12 cellular contexts compared by ENCODE assay signal in the genomic region with DNA sequence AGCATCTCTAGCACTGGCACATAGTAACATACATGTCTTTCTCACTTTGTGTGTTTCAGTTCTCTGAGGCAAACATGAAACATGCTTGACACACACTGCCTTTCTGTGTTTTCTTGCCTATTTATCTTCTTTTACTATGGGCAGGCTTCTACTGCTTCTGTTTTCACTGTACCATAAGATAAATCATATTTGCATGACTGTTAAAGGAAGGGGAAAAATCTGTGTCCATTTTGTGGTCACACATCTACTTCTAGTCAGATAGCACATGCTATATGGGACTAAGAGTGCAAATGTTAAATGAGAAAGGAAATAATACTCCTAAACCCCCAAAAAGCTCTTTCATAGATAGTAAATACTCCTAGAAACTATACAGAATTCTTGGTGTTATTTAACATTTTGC.
"Had no signal": no experiment of that assay in that cellular context is flagged by ENCODE, and none has a peak within 500 bp of the region (broad histone marks: within the 10 kb centered on the region; RNA-seq: fewer than 3 reads in every experiment).

No MANE protein-coding gene starts in this region.

- FAIRE-seq: kidney had no signal

- DNase-seq: activated CD4-positive, alpha-beta T cell treated with anti-CD3 and anti-CD28 coated beads for 48 hours; activated CD8-positive, alpha-beta memory T cell treated with anti-CD3 and anti-CD28 coated beads for 24 hours; central memory CD4-positive, alpha-beta T cell; cortex of kidney; effector memory CD4-positive, alpha-beta T cell; kidney; left ventricle myocardium superior; mesenchymal stem cell; psoas muscle; right lobe of liver; thyroid gland had no signal

- ATAC-seq: left ventricle myocardium superior; psoas muscle; stimulated activated effector memory CD8-positive, alpha-beta T cell treated with anti-CD3 and anti-CD28 coated beads, Interleukin-12 subunit alpha, Interleukin-12 subunit beta, amount 100 ng/mL, for 72 hours had no signal
